1 cellular context compared by ENCODE assay signal in the genomic region with DNA sequence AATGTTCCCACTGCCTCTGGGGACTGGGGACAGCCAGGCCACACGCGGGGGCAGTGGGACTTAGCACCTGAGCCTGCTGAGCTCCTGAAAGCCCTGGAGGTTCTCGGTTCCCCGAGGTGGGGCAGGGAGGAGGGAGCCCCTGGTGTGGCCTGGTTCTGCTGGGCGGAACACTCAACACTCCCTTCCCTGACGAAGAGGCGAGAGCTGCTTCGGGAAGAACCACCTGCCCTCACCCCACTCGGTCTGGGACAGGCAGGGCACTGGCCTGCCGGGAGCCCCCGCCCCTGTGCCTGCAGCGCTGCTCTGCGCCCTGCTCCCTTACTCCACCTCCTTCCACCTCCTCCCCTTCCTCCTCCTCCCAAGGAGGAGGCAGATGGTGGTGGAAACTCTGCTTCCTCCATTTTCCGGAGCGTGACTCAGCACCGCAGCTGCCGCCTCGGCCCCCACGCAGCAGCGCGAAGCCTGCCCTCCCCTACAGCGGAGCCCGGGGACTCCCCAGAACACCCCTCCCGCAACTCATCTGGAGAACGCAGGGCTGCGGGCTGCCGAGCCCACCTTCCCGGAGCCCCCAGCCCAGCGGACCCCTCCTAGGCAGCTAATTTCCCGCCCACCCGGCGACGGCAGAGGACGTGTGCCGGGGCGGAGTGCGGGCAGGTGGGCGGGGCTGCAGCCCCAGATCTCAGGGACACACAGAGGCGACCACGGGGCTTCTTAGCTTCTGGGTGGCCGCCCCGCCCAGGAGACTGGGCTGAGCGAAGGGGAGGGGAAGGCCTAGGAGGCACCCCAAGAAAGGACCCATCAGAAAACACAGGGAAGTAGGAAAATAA.
A peak's percentile ranks its signal among the peaks of the same experiment; 100 is the strongest.
TF ChIP-seq lines count a peak whose summit lies in the region.

No MANE protein-coding gene starts in this region.

TF ChIP-seq in GM12878, 131 proteins besides CTCF, POLR2A, EP300 and RAD21 (continues in another document):
- TF ChIP-seq MXI1 (IDR thresholded peaks at IDR 0.05; ENCODE audit: low read depth, low read length) (peak; percentile 54; the same call in 1 of the 2 replicates), RBBP5 (conservative IDR thresholded peaks at IDR 0.05) (no peak), TCF7 (IDR thresholded peaks at IDR 0.05; ENCODE audit: borderline replicate concordance) (no peak), FOS (IDR thresholded peaks at IDR 0.05; ENCODE audit: borderline replicate concordance, extremely low read depth, insufficient read length) (no peak), ZNF207 (IDR thresholded peaks at IDR 0.05; ENCODE audit: borderline replicate concordance) (no peak), SPI1 (IDR thresholded peaks at IDR 0.05; ENCODE audit: borderline replicate concordance, insufficient read depth, low read depth, low read length) (no peak), BMI1 (IDR thresholded peaks at IDR 0.05; ENCODE audit: borderline replicate concordance) (no peak), NBN (IDR thresholded peaks at IDR 0.05) (peak; percentile 86; the same call in 1 of the 2 replicates), LARP7 (IDR thresholded peaks at IDR 0.05) (peak; percentile 76), PAX8 (IDR thresholded peaks at IDR 0.05) (no peak), NFXL1 (IDR thresholded peaks at IDR 0.05; ENCODE audit: borderline replicate concordance) (peak; percentile 98), HDAC2 (IDR thresholded peaks at IDR 0.05) (no peak), ZZZ3 (IDR thresholded peaks at IDR 0.05; ENCODE audit: control insufficient read depth, insufficient read length, low read depth) (no peak), RELA (IDR thresholded peaks at IDR 0.05; ENCODE audit: borderline replicate concordance, partially characterized antibody) (no peak), E2F8 (IDR thresholded peaks at IDR 0.05; ENCODE audit: low read depth, partially characterized antibody) (no peak), STAT3 (IDR thresholded peaks at IDR 0.05; ENCODE audit: low read depth, low read length) (no peak), ZNF274 (IDR thresholded peaks at IDR 0.05; ENCODE audit: insufficient read depth, insufficient read length) (no peak), RUNX3 (IDR thresholded peaks at IDR 0.05; ENCODE audit: low read length) (peak; percentile 4; the same call in 1 of the 2 replicates), GABPA (IDR thresholded peaks at IDR 0.05; ENCODE audit: low read depth) (no peak), ZNF217 (IDR thresholded peaks at IDR 0.05) (no peak), MTA2 (IDR thresholded peaks at IDR 0.05; ENCODE audit: low read depth) (0 out of 2 replicates have a peak, but pooled peaks have one; percentile 18), MYB (IDR thresholded peaks at IDR 0.05; ENCODE audit: borderline replicate concordance, low read depth, low read length) (no peak), TCF3 (IDR thresholded peaks at IDR 0.05; ENCODE audit: borderline replicate concordance, insufficient read depth, low read depth, low read length) (0 out of 2 replicates have a peak, but pooled peaks have one; percentile 17), CHD4 (IDR thresholded peaks at IDR 0.05) (no peak), ASH2L (IDR thresholded peaks at IDR 0.05; ENCODE audit: borderline replicate concordance, low read depth) (no peak), SIX5 (IDR thresholded peaks at IDR 0.05; ENCODE audit: low read depth, low read length, severe bottlenecking) (no peak), SP1 (IDR thresholded peaks at IDR 0.05; ENCODE audit: low read depth, low read length) (no peak), BACH1 (IDR thresholded peaks at IDR 0.05; ENCODE audit: borderline replicate concordance) (peak; percentile 98), RB1 (IDR thresholded peaks at IDR 0.05; ENCODE audit: borderline replicate concordance) (peak; percentile 65; the same call in 1 of the 2 replicates), ELK1 (IDR thresholded peaks at IDR 0.05; ENCODE audit: low read depth, low read length) (no peak), CBX5 (IDR thresholded peaks at IDR 0.05; ENCODE audit: low read depth) (no peak), SRF (IDR thresholded peaks at IDR 0.05; ENCODE audit: low read depth in 2 of 2, low read length in 2 of 2) (no peak), PML (IDR thresholded peaks at IDR 0.05; ENCODE audit: low read length) (no peak), PKNOX1 (IDR thresholded peaks at IDR 0.05) (no peak), TBL1XR1 (IDR thresholded peaks at IDR 0.05; ENCODE audit: low read depth, low read length) (no peak), BHLHE40 (IDR thresholded peaks at IDR 0.05; ENCODE audit: borderline replicate concordance in 1 of 2, low read depth in 2 of 2, low read length in 1 of 2) (peak; percentile 53 to 88; a peak in 3 of 4 replicates), EZH2 (IDR thresholded peaks at IDR 0.05; ENCODE audit: borderline replicate concordance, control insufficient read depth, low read depth, low read length) (no peak), ATF7 (IDR thresholded peaks at IDR 0.05; ENCODE audit: low read depth) (no peak), CBX3 (IDR thresholded peaks at IDR 0.05; ENCODE audit: borderline replicate concordance, low read depth) (no peak), JUNB (IDR thresholded peaks at IDR 0.05) (no peak), SMARCA5 (IDR thresholded peaks at IDR 0.05) (peak; percentile 77; the same call in 1 of the 2 replicates), POLR2AphosphoS5 (IDR thresholded peaks at IDR 0.05; ENCODE audit: low read length) (peak; percentile 42; the same call in 1 of the 2 replicates), HCFC1 (IDR thresholded peaks at IDR 0.05; ENCODE audit: low read length) (no peak), MYC (IDR thresholded peaks at IDR 0.05; ENCODE audit: insufficient read depth, insufficient read length, insufficient replicate concordance, low read length, severe bottlenecking) (no peak), GATAD2B (conservative IDR thresholded peaks at IDR 0.05; ENCODE audit: low read depth) (peak; percentile 84), ETV6 (conservative IDR thresholded peaks at IDR 0.05 in 1 of 2, IDR thresholded peaks at IDR 0.05 in 1 of 2; ENCODE audit: borderline replicate concordance in 1 of 2, low read depth in 1 of 2) (no peak), SUZ12 (IDR thresholded peaks at IDR 0.05; ENCODE audit: unreplicated experiment) (no peak), YY1 (IDR thresholded peaks at IDR 0.05; ENCODE audit: low read depth, low read length) (peak; percentile 74), SMC3 (IDR thresholded peaks at IDR 0.05; ENCODE audit: borderline replicate concordance, low read length) (no peak), FOXK2 (IDR thresholded peaks at IDR 0.05) (no peak), EGR1 (IDR thresholded peaks at IDR 0.05; ENCODE audit: borderline replicate concordance in 1 of 2, low read depth in 2 of 2, low read length in 2 of 2) (no peak), ZBTB33 (IDR thresholded peaks at IDR 0.05) (no peak)
- TF ChIP-seq, protein P1, sequence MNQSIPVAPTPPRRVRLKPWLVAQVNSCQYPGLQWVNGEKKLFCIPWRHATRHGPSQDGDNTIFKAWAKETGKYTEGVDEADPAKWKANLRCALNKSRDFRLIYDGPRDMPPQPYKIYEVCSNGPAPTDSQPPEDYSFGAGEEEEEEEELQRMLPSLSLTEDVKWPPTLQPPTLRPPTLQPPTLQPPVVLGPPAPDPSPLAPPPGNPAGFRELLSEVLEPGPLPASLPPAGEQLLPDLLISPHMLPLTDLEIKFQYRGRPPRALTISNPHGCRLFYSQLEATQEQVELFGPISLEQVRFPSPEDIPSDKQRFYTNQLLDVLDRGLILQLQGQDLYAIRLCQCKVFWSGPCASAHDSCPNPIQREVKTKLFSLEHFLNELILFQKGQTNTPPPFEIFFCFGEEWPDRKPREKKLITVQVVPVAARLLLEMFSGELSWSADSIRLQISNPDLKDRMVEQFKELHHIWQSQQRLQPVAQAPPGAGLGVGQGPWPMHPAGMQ (IDR thresholded peaks at IDR 0.05; ENCODE audit: borderline replicate concordance), result no peak
- TF ChIP-seq, protein P2, sequence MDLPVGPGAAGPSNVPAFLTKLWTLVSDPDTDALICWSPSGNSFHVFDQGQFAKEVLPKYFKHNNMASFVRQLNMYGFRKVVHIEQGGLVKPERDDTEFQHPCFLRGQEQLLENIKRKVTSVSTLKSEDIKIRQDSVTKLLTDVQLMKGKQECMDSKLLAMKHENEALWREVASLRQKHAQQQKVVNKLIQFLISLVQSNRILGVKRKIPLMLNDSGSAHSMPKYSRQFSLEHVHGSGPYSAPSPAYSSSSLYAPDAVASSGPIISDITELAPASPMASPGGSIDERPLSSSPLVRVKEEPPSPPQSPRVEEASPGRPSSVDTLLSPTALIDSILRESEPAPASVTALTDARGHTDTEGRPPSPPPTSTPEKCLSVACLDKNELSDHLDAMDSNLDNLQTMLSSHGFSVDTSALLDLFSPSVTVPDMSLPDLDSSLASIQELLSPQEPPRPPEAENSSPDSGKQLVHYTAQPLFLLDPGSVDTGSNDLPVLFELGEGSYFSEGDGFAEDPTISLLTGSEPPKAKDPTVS (IDR thresholded peaks at IDR 0.05; ENCODE audit: low read depth, low read length), result no peak
- TF ChIP-seq, protein P3, sequence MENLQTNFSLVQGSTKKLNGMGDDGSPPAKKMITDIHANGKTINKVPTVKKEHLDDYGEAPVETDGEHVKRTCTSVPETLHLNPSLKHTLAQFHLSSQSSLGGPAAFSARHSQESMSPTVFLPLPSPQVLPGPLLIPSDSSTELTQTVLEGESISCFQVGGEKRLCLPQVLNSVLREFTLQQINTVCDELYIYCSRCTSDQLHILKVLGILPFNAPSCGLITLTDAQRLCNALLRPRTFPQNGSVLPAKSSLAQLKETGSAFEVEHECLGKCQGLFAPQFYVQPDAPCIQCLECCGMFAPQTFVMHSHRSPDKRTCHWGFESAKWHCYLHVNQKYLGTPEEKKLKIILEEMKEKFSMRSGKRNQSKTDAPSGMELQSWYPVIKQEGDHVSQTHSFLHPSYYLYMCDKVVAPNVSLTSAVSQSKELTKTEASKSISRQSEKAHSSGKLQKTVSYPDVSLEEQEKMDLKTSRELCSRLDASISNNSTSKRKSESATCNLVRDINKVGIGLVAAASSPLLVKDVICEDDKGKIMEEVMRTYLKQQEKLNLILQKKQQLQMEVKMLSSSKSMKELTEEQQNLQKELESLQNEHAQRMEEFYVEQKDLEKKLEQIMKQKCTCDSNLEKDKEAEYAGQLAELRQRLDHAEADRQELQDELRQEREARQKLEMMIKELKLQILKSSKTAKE (IDR thresholded peaks at IDR 0.05; ENCODE audit: low read depth, poor library complexity, severe bottlenecking), result no peak
- TF ChIP-seq, protein P4, sequence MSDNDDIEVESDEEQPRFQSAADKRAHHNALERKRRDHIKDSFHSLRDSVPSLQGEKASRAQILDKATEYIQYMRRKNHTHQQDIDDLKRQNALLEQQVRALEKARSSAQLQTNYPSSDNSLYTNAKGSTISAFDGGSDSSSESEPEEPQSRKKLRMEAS (IDR thresholded peaks at IDR 0.05; ENCODE audit: low read depth, low read length), result 0 out of 2 replicates have a peak, but pooled peaks have one; percentile 43
